ENCODE assay signal across 22 cellular contexts in the genomic region with DNA sequence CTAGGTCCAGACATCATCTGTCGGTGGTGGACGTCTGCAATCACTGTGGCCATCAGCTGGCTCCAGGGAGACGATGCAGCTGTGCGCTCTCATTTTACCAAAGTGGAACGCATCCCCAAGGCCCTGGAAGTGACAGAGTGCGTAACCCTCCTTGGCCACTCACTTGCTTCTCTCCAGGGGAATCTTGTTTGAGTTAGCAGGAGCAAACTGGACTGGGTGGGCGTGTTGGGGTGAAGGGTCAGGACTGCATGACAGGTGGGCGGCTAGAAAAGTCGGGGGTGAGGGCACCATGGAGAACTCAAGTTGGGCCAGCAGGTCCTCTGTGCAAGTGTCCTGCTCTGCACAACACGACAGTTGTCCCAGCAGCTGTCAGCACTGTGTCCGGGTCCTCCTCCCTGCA. TPM values are rescaled to one million over a fixed set of nuclear protein-coding genes. Genes with fewer than 3 reads are reported as not detected.
DNase-seq lines count a peak whose midpoint lies in the region; ATAC-seq and TF ChIP-seq lines count a peak whose summit lies in the region.
"Had no signal": no experiment of that assay in that cellular context is flagged by ENCODE, and none has a peak within 500 bp of the region (broad histone marks: within the 10 kb centered on the region; RNA-seq: fewer than 3 reads in every experiment).

No MANE protein-coding gene starts in this region.

- H3K27me3 Mint-ChIP-seq in activated T-cell treated with anti-CD3 and anti-CD28 coated beads, Interleukin-2, amount 50 U/mL, for 24 hours, result no peaks in the 10 kb centered on the region
- no peaks in the 10 kb centered on the region for H3K27me3 Mint-ChIP-seq in activated T-cell treated with anti-CD3 and anti-CD28 coated beads, Interleukin-2, amount 50 U/mL, for 4 hours (ENCODE audit: low read depth)
- H3K27me3 Mint-ChIP-seq in stimulated activated naive B cell treated with anti-CD40 and anti-IgM and Interleukin-4, amounts not matched to agents 10 μg/mL and 1 μg/mL and 100 μg/mL, for 72 hours, result no peaks in the 10 kb centered on the region
- no peaks in the 10 kb centered on the region for H3K27me3 Mint-ChIP-seq in activated CD8-positive, alpha-beta T cell treated with anti-CD3 and anti-CD28 coated beads, Interleukin-2, amount 10 ng/mL, durations not matched to agents 7 days and 5 days (ENCODE audit: low read depth)

- H3K4me1 ChIP-seq in left ventricle myocardium inferior (peaks cover 73% of the 10 kb centered on the region), osteoblast (ENCODE audit: insufficient read depth, low read length) (no peaks in the 10 kb centered on the region)
- H3K4me1 ChIP-seq: SJCRH30 had no signal

- H3K27ac ChIP-seq in left ventricle myocardium inferior (replicated peaks) (peak overlapping the region; percentile 82), osteoblast (ENCODE audit: low read depth, low read length) (no peak overlapping the region)
- H3K27ac ChIP-seq: 22Rv1, C4-2B, PC-9, SJCRH30 had no signal

- no peak overlapping the region for H2AFZ ChIP-seq in osteoblast (ENCODE audit: low read length)
- H2AFZ ChIP-seq: PC-9 had no signal

- H3K4me2 ChIP-seq in osteoblast (ENCODE audit: insufficient read depth, low read length), result no peak overlapping the region
- H3K4me2 ChIP-seq: PC-9 had no signal

- no peak overlapping the region for H3K4me3 Mint-ChIP-seq in activated T-cell treated with anti-CD3 and anti-CD28 coated beads, Interleukin-2, amount 50 U/mL, for 24 hours
- no peak overlapping the region for H3K4me3 Mint-ChIP-seq in activated T-cell treated with anti-CD3 and anti-CD28 coated beads, Interleukin-2, amount 50 U/mL, for 4 hours
- H3K4me3 Mint-ChIP-seq in stimulated activated naive B cell treated with anti-CD40 and anti-IgM and Interleukin-4, amounts not matched to agents 10 μg/mL and 1 μg/mL and 100 μg/mL, for 72 hours, result no peak overlapping the region
- H3K4me3 Mint-ChIP-seq in activated CD8-positive, alpha-beta T cell treated with anti-CD3 and anti-CD28 coated beads, Interleukin-2, amount 10 ng/mL, durations not matched to agents 7 days and 5 days, result no peak overlapping the region

- H3K27me3 ChIP-seq in left ventricle myocardium inferior (ENCODE audit: low read depth) (no peaks in the 10 kb centered on the region), osteoblast (ENCODE audit: insufficient read depth, low read length) (no peaks in the 10 kb centered on the region)
- H3K27me3 ChIP-seq: SJCRH30 had no signal

- POLR2A ChIA-PET in activated CD8-positive, alpha-beta T cell treated with anti-CD3 and anti-CD28 coated beads, Interleukin-2, amount 10 ng/mL, durations not matched to agents 7 days and 5 days (lab: Charles Lee), result no interaction called here

- no peaks in the 10 kb centered on the region for H3K79me2 ChIP-seq in osteoblast (ENCODE audit: insufficient read depth, low read length)

- H3K4me1 Mint-ChIP-seq in activated T-cell treated with anti-CD3 and anti-CD28 coated beads, Interleukin-2, amount 50 U/mL, for 24 hours (ENCODE audit: low read depth), result peaks cover 2% of the 10 kb centered on the region
- no peaks in the 10 kb centered on the region for H3K4me1 Mint-ChIP-seq in activated T-cell treated with anti-CD3 and anti-CD28 coated beads, Interleukin-2, amount 50 U/mL, for 4 hours (ENCODE audit: low read depth)
- peaks cover 7 to 21% of the 10 kb centered on the region in 2 donors for H3K4me1 Mint-ChIP-seq in stimulated activated naive B cell treated with anti-CD40 and anti-IgM and Interleukin-4, amounts not matched to agents 10 μg/mL and 1 μg/mL and 100 μg/mL, for 72 hours
- no peaks in the 10 kb centered on the region for H3K4me1 Mint-ChIP-seq in activated CD8-positive, alpha-beta T cell treated with anti-CD3 and anti-CD28 coated beads, Interleukin-2, amount 10 ng/mL, durations not matched to agents 7 days and 5 days (ENCODE audit: low read depth)

- H3K36me3 Mint-ChIP-seq in activated T-cell treated with anti-CD3 and anti-CD28 coated beads, Interleukin-2, amount 50 U/mL, for 24 hours (ENCODE audit: low read depth), result peaks cover 96% of the 10 kb centered on the region
- peaks cover 37% of the 10 kb centered on the region for H3K36me3 Mint-ChIP-seq in activated T-cell treated with anti-CD3 and anti-CD28 coated beads, Interleukin-2, amount 50 U/mL, for 4 hours (ENCODE audit: insufficient read depth)
- H3K36me3 Mint-ChIP-seq in stimulated activated naive B cell treated with anti-CD40 and anti-IgM and Interleukin-4, amounts not matched to agents 10 μg/mL and 1 μg/mL and 100 μg/mL, for 72 hours, result peaks cover 30 to 77% of the 10 kb centered on the region in 2 donors
- peaks cover 38% of the 10 kb centered on the region for H3K36me3 Mint-ChIP-seq in activated CD8-positive, alpha-beta T cell treated with anti-CD3 and anti-CD28 coated beads, Interleukin-2, amount 10 ng/mL, durations not matched to agents 7 days and 5 days (ENCODE audit: low read depth)

- no peak for ATAC-seq in activated T-cell treated with anti-CD3 and anti-CD28 coated beads, Interleukin-2, amount 50 U/mL, for 4 hours
- no peak for ATAC-seq in stimulated activated naive B cell treated with anti-CD40 and anti-IgM and Interleukin-4, amounts not matched to agents 10 μg/mL and 1 μg/mL and 100 μg/mL, for 72 hours (replicated peaks)
- no peak for ATAC-seq in esophagus mucosa
- no peak for ATAC-seq in activated CD8-positive, alpha-beta T cell treated with anti-CD3 and anti-CD28 coated beads, Interleukin-2, amount 10 ng/mL, durations not matched to agents 7 days and 5 days
- no peak for ATAC-seq in GM19397 (IDR thresholded peaks at IDR 0.05; ENCODE audit: unreplicated experiment)

- H3K9me3 ChIP-seq in left ventricle myocardium inferior (replicated peaks) (no peaks in the 10 kb centered on the region), osteoblast (ENCODE audit: low read depth, low read length) (no peaks in the 10 kb centered on the region)
- H3K9me3 ChIP-seq: SJCRH30 had no signal

- intact Hi-C loops in left ventricle myocardium inferior (cut with micrococcal nuclease), result no loop called here

- peak overlapping the region; percentile 37 for H3K27ac Mint-ChIP-seq in activated T-cell treated with anti-CD3 and anti-CD28 coated beads, Interleukin-2, amount 50 U/mL, for 24 hours
- peak overlapping the region; percentile 37 for H3K27ac Mint-ChIP-seq in stimulated activated naive B cell treated with anti-CD40 and anti-IgM and Interleukin-4, amounts not matched to agents 10 μg/mL and 1 μg/mL and 100 μg/mL, for 72 hours
- H3K27ac Mint-ChIP-seq in activated CD8-positive, alpha-beta T cell treated with anti-CD3 and anti-CD28 coated beads, Interleukin-2, amount 10 ng/mL, durations not matched to agents 7 days and 5 days, result no peak overlapping the region

- no peak for TF ChIP-seq CTCF in left ventricle myocardium inferior (IDR thresholded peaks at IDR 0.05; ENCODE audit: borderline replicate concordance)
- TF ChIP-seq CTCF in osteoblast (IDR thresholded peaks at IDR 0.05; ENCODE audit: extremely low read depth, low read depth, low read length), result no peak

- no peak for DNase-seq in activated T-cell treated with anti-CD3 and anti-CD28 coated beads, Interleukin-2, amount 50 U/mL, for 24 hours
- DNase-seq in activated T-cell treated with anti-CD3 and anti-CD28 coated beads, Interleukin-2, amount 50 U/mL, for 4 hours, result no peak
- DNase-seq in left ventricle myocardium inferior, result no peak
- DNase-seq in osteoblast (ENCODE audit: insufficient read length, low spot score, missing footprints), result peak; percentile 80
- no peak for DNase-seq in stimulated activated naive B cell treated with anti-CD40 and anti-IgM and Interleukin-4, amounts not matched to agents 10 μg/mL and 1 μg/mL and 100 μg/mL, for 72 hours
- no peak for DNase-seq in activated CD8-positive, alpha-beta T cell treated with anti-CD3 and anti-CD28 coated beads, Interleukin-2, amount 10 ng/mL, durations not matched to agents 7 days and 5 days
- DNase-seq: GOT3, HCEC 1CT, KG1, NCI-H1092 treated with DMSO at 0.1 percent for 48 hours, NCI-H1436 treated with DMSO at 0.1 percent for 48 hours, NCI-H1930, NCI-H226, NCI-H510A treated with DMSO at 0.1 percent for 48 hours, NCI-H748 treated with DMSO at 0.1 percent for 48 hours, PC-9, SJCRH30 had no signal

- CTCF ChIA-PET in activated CD8-positive, alpha-beta T cell treated with anti-CD3 and anti-CD28 coated beads, Interleukin-2, amount 10 ng/mL, durations not matched to agents 7 days and 5 days (lab: Charles Lee), result no interaction called here

- peaks cover 8% of the 10 kb centered on the region for H4K20me1 ChIP-seq in osteoblast (ENCODE audit: insufficient read depth, low read length)

- H3K4me3 ChIP-seq in left ventricle myocardium inferior, result no peak overlapping the region
- no peak overlapping the region for H3K4me3 ChIP-seq in osteoblast (ENCODE audit: insufficient read depth, low read length)
- H3K4me3 ChIP-seq: PC-9, SJCRH30 had no signal

- H3K9me3 Mint-ChIP-seq in activated T-cell treated with anti-CD3 and anti-CD28 coated beads, Interleukin-2, amount 50 U/mL, for 24 hours, result no peaks in the 10 kb centered on the region
- H3K9me3 Mint-ChIP-seq in activated T-cell treated with anti-CD3 and anti-CD28 coated beads, Interleukin-2, amount 50 U/mL, for 4 hours, result no peaks in the 10 kb centered on the region
- no peaks in the 10 kb centered on the region for H3K9me3 Mint-ChIP-seq in stimulated activated naive B cell treated with anti-CD40 and anti-IgM and Interleukin-4, amounts not matched to agents 10 μg/mL and 1 μg/mL and 100 μg/mL, for 72 hours
- H3K9me3 Mint-ChIP-seq in activated CD8-positive, alpha-beta T cell treated with anti-CD3 and anti-CD28 coated beads, Interleukin-2, amount 10 ng/mL, durations not matched to agents 7 days and 5 days (ENCODE audit: insufficient read depth), result no peaks in the 10 kb centered on the region

- H3K36me3 ChIP-seq in left ventricle myocardium inferior (peaks cover 71% of the 10 kb centered on the region), osteoblast (ENCODE audit: insufficient read depth, low read length) (peaks cover 46% of the 10 kb centered on the region)

RNA-seq across cellular contexts. Expression of gene SHISA8, which starts 16.2 kb away (rescaled TPM):
- 1 to 10 TPM; 3.9 to 5.6 (median 5.0) TPM for total RNA-seq in activated T-cell treated with anti-CD3 and anti-CD28 coated beads, Interleukin-2, amount 50 U/mL, for 4 hours
- total RNA-seq in left ventricle myocardium inferior, result 2.2 TPM
- total RNA-seq in osteoblast, result not detected in 2 replicates
- total RNA-seq in esophagus mucosa, result 0.16 TPM
- not detected for total RNA-seq in activated CD8-positive, alpha-beta T cell treated with anti-CD3 and anti-CD28 coated beads, Interleukin-2, amount 10 ng/mL, durations not matched to agents 7 days and 5 days
- total RNA-seq: Daoy, SJCRH30 had no signal

RNA-seq across cellular contexts. Expression of gene TNFRSF13C, which starts 28.0 kb away (rescaled TPM):
- total RNA-seq in activated T-cell treated with anti-CD3 and anti-CD28 coated beads, Interleukin-2, amount 50 U/mL, for 4 hours, result 1 to 10 TPM; 6.1 to 7.6 (median 6.9) TPM
- total RNA-seq in left ventricle myocardium inferior (0.55 TPM), osteoblast (under 0.01 TPM in 2 replicates), esophagus mucosa (1.00 TPM)
- 1 to 10 TPM; 1.2 to 1.6 TPM for total RNA-seq in activated CD8-positive, alpha-beta T cell treated with anti-CD3 and anti-CD28 coated beads, Interleukin-2, amount 10 ng/mL, durations not matched to agents 7 days and 5 days

RNA-seq across cellular contexts. Expression of gene CENPM, which starts 48.3 kb away (rescaled TPM):
- 10 to 100 TPM; 40.7 to 52.2 (median 48.5) TPM for total RNA-seq in activated T-cell treated with anti-CD3 and anti-CD28 coated beads, Interleukin-2, amount 50 U/mL, for 4 hours
- total RNA-seq in left ventricle myocardium inferior (0.47 TPM), osteoblast (1.2 and 1.8 TPM in 2 replicates), esophagus mucosa (10.6 TPM)
- 10 to 100 TPM; 83.6 to 83.8 TPM for total RNA-seq in activated CD8-positive, alpha-beta T cell treated with anti-CD3 and anti-CD28 coated beads, Interleukin-2, amount 10 ng/mL, durations not matched to agents 7 days and 5 days
